ENCODE assay signal across 9 cellular contexts in the genomic region with DNA sequence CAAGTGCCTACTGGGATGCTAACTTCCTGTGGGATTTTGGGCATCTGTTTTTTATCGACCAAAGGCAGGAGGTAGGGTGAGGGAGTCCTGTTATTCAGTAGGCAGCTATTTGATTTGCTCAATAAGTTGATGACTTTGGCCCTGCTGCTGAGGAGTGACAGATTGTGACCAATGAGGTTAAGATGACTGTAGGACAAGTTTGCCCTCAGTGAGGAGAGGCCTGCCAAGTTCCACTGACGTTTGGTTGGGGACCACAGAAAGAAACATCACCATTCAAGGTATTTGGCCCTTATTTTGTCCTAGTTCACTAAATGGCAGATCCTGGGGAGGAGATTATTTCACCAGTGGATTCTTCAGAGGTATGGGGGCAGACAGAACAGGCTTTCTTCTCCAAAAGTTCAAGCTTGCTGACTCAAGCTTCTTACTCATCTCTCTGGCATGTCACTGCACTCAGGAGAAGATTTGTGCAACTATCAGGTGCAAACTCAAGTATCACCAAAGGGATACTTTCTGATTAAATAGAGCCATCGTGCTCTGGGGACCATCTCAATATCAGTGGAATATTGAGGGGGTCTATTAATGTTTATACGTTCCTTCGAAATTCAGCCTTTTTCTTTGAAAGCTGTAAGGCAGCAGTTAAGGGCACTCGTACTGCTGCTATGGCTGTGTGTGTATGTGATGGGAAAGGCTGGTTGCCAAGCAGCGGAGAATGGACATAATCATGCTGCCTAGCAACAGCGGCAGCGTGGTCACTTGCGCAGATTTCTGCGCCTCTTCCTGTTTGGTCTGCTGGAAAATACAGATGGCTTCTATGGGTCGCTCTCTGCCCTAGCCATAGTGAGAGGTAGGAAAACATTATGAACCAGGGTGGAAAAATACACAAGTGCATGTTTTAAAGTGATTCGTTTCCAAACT.
DNase-seq lines count a peak whose midpoint lies in the region; ATAC-seq and TF ChIP-seq lines count a peak whose summit lies in the region.
"Had no signal": no experiment of that assay in that cellular context is flagged by ENCODE, and none has a peak within 500 bp of the region (broad histone marks: within the 10 kb centered on the region; RNA-seq: fewer than 3 reads in every experiment).

No MANE protein-coding gene starts in this region.

- TF ChIP-seq CTCF in lower leg skin (IDR thresholded peaks at IDR 0.05), result no peak

- ATAC-seq in GM18909 (IDR thresholded peaks at IDR 0.05; ENCODE audit: poor library complexity, unreplicated experiment) (no peak), left lobe of liver (no peak)

- 79 to 83% methylated on average over 13 of the region's 13 CpGs for WGBS in lower leg skin, 2 donors

- DNase-seq in NCI-H1092 (lab: John Stamatoyannopoulos, UW) (peak; percentile 91), astrocyte of the hippocampus (ENCODE audit: low read depth, low spot score) (peak; percentile 95), hypothalamus (lab: John Stamatoyannopoulos, UW) (peak in 30 of 51 donors; percentile 8 to 82 (median 50)), superior temporal gyrus (ENCODE audit: extremely low spot score) (peak; percentile 73), lower leg skin (ENCODE audit: low spot score in 2 of 2) (no peak), NCI-H1694 (lab: John Stamatoyannopoulos, UW) (no peak), left lobe of liver (ENCODE audit: low spot score) (no peak)
- DNase-seq: NCI-H524 treated with DMSO at 0.1 percent for 48 hours had no signal

- TF ChIP-seq POLR2A in lower leg skin (IDR thresholded peaks at IDR 0.05), result no peak

- H3K4me3 ChIP-seq in lower leg skin (ENCODE audit: low read depth, poor library complexity, severe bottlenecking), result no peak overlapping the region

- intact Hi-C loops in lower leg skin (cut with DNase I; ENCODE audit: low total_unique reads), result no loop called here

Comparison
In these comparisons a context has a peak if more than half of its experiments do, and no peak if none do; other contexts are left out.
1. DNase-seq: peak in NCI-H1092 (single experiment), astrocyte of the hippocampus (single experiment), hypothalamus (30 of 51) and superior temporal gyrus (single experiment); none in lower leg skin (0 of 2), NCI-H1694 (single experiment) and left lobe of liver (single experiment).